In genomic region chr6:169977434-169978265, GRCh38 we compare ENCODE assay signal across 21 cellular contexts.
A peak's percentile ranks its signal among the peaks of the same experiment; 100 is the strongest.
DNase-seq lines count a peak whose midpoint lies in the region; ATAC-seq and TF ChIP-seq lines count a peak whose summit lies in the region.
"Had no signal": no experiment of that assay in that cellular context is flagged by ENCODE, and none has a peak within 500 bp of the region (broad histone marks: within the 10 kb centered on the region; RNA-seq: fewer than 3 reads in every experiment).

No MANE protein-coding gene starts in this region.

- no peak overlapping the region for H3K14ac ChIP-seq in neuronal stem cell (ENCODE audit: low read length)

- no peak overlapping the region for H2BK12ac ChIP-seq in neuronal stem cell (ENCODE audit: low read length)

- H2BK15ac ChIP-seq in neuronal stem cell (ENCODE audit: low read length) = no peak overlapping the region

- peak overlapping the region; percentile 38 for H4K91ac ChIP-seq in neuronal stem cell (ENCODE audit: low read depth, low read length, poor library complexity)

- H2BK120ac ChIP-seq in neuronal stem cell (ENCODE audit: low read depth, low read length) = peak overlapping the region; percentile 72

- no peak overlapping the region for H2AFZ ChIP-seq in neuronal stem cell (ENCODE audit: low read length)

- H3K23ac ChIP-seq in neuronal stem cell (ENCODE audit: low read depth, low read length, poor library complexity) = no peak overlapping the region

- peak overlapping the region; percentile 11 for H3K18ac ChIP-seq in neuronal stem cell (ENCODE audit: low read length)

- TF ChIP-seq CTCF in suprapubic skin (IDR thresholded peaks at IDR 0.05) = no peak

- DNase-seq in RPMI8226 (peak; percentile 43), epithelial cell of prostate (ENCODE audit: low read depth, low spot score) (no peak), neuronal stem cell (ENCODE audit: low spot score) (no peak), suprapubic skin (ENCODE audit: low spot score in 2 of 2) (peak; percentile 56 to 62), DMS 273 treated with DMSO at 0.1 percent for 48 hours (lab: John Stamatoyannopoulos, UW) (no peak)
- no peak for DNase-seq in activated T-cell treated with anti-CD3 and anti-CD28 coated beads, Interleukin-2, amount 50 U/mL, for 48 hours
- DNase-seq: CD4-positive, alpha-beta T cell; COR-L47; DMS79 treated with DMSO at 0.1 percent for 48 hours; H7; KG1; NCI-H1105; NCI-H2081; NCI-H2171; NCI-H345; NCI-H524 treated with DMSO at 0.1 percent for 48 hours; OCI-M1; SIG-M5 had no signal

- H3K27ac ChIP-seq in epithelial cell of prostate = peak overlapping the region; percentile 84
- no peak overlapping the region for H3K27ac ChIP-seq in neuronal stem cell (replicated peaks; ENCODE audit: low read length)
- no peak overlapping the region for H3K27ac ChIP-seq in suprapubic skin

- no peaks in the 10 kb centered on the region for H3K79me1 ChIP-seq in neuronal stem cell (ENCODE audit: low read depth, low read length)

- no peak overlapping the region for H4K8ac ChIP-seq in neuronal stem cell (ENCODE audit: low read depth, low read length)

- peaks cover 2 to 4% of the 10 kb centered on the region in 2 donors for H3K4me1 ChIP-seq in neuronal stem cell (ENCODE audit: control insufficient read depth in 2 of 2, insufficient read depth in 1 of 2, low read depth in 1 of 2, low read length in 2 of 2)
- H3K4me1 ChIP-seq in suprapubic skin = peaks cover 28% of the 10 kb centered on the region

- H2AK5ac ChIP-seq in neuronal stem cell (ENCODE audit: low read depth, low read length) = peak overlapping the region; percentile 25

- TF ChIP-seq POLR2A in suprapubic skin (IDR thresholded peaks at IDR 0.05) = no peak

- no peak overlapping the region for H3K9ac ChIP-seq in neuronal stem cell (ENCODE audit: low read depth, low read length, poor library complexity)

- H3K27me3 ChIP-seq in neuronal stem cell (ENCODE audit: control insufficient read depth in 3 of 3, insufficient read depth in 3 of 3, low read depth in 1 of 3, low read length in 3 of 3) (no peaks in the 10 kb centered on the region), suprapubic skin (peaks cover 26% of the 10 kb centered on the region)

- TF ChIP-seq EP300 in suprapubic skin (IDR thresholded peaks at IDR 0.05) = no peak

- no peak overlapping the region for H3K4me3 ChIP-seq in neuronal stem cell (ENCODE audit: low read length in 2 of 2)
- H3K4me3 ChIP-seq in suprapubic skin = no peak overlapping the region

- no CpG with 5 or more reads among the region's 28 CpGs for WGBS in neuronal stem cell (ENCODE audit: extremely low coverage in 2 of 2, insufficient read length in 2 of 2, insufficient replicate concordance in 1 of 2), 2 donors
- 91% methylated on average over 25 of the region's 28 CpGs for WGBS in suprapubic skin

- no peak overlapping the region for H3K4ac ChIP-seq in neuronal stem cell (ENCODE audit: low read length)

- ATAC-seq in HG03139 (IDR thresholded peaks at IDR 0.05; ENCODE audit: unreplicated experiment) = no peak
- ATAC-seq in GM18511 (IDR thresholded peaks at IDR 0.05; ENCODE audit: unreplicated experiment) = no peak
- ATAC-seq: SK-N-SH treated with all-trans-retinoic acid at 6 μM for 48 hours had no signal

- H3K9me3 ChIP-seq in neuronal stem cell (replicated peaks in 1 of 2; ENCODE audit: control insufficient read depth in 2 of 2, insufficient read depth in 1 of 2, low read depth in 1 of 2, low read length in 2 of 2) (no peaks in the 10 kb centered on the region), suprapubic skin (no peaks in the 10 kb centered on the region)

- no peaks in the 10 kb centered on the region for H3K36me3 ChIP-seq in neuronal stem cell (replicated peaks in 1 of 2; ENCODE audit: control insufficient read depth in 2 of 2, insufficient read depth in 2 of 2, low read length in 2 of 2)
- no peaks in the 10 kb centered on the region for H3K36me3 ChIP-seq in suprapubic skin

- peak overlapping the region; percentile 40 for H2BK5ac ChIP-seq in neuronal stem cell (ENCODE audit: low read length)

- H3K4me2 ChIP-seq in neuronal stem cell (ENCODE audit: insufficient read depth, low read length, poor library complexity, severe bottlenecking) = no peak overlapping the region

Comparison
In these comparisons a context has a peak if more than half of its experiments do, and no peak if none do; other contexts are left out.
1. DNase-seq: peak in RPMI8226 (single experiment) and suprapubic skin (2 of 2); none in epithelial cell of prostate (single experiment), neuronal stem cell (single experiment), DMS 273 treated with DMSO at 0.1 percent for 48 hours (single experiment) and activated T-cell treated with anti-CD3 and anti-CD28 coated beads, Interleukin-2, amount 50 U/mL, for 48 hours (0 of 2).